In genomic region chr12:48999371-49000131, GRCh38 we compare ENCODE assay signal across 8 cellular contexts. TPM values are rescaled to one million over a fixed set of nuclear protein-coding genes. Genes with fewer than 3 reads are reported as not detected.
A peak's percentile ranks its signal among the peaks of the same experiment; 100 is the strongest.
DNase-seq lines count a peak whose midpoint lies in the region; ATAC-seq and TF ChIP-seq lines count a peak whose summit lies in the region.

Gene DDN, minus strand, starts transcription at chr12:48999375. Its CDS starts 88 bp downstream, at chr12:48999287.

- no peaks in the 10 kb centered on the region for H3K9me3 ChIP-seq in CD8-positive, alpha-beta memory T cell (ENCODE audit: low read length)
- H3K9me3 ChIP-seq in parathyroid adenoma (ENCODE audit: control insufficient read depth, low read length) = no peaks in the 10 kb centered on the region

- peak; percentile 36 to 69 (median 48) for DNase-seq in CD8-positive, alpha-beta memory T cell
- peak; percentile 98 for DNase-seq in NCI-H82 (lab: John Stamatoyannopoulos, UW)
- DNase-seq in activated naive CD4-positive, alpha-beta T cell treated with Interleukin-2 at 50 U/mL for 16 hours = peak; percentile 54
- DNase-seq in glomerular visceral epithelial cell (ENCODE audit: extremely low spot score) = peak; percentile 28
- DNase-seq in NCI-H226 = no peak
- no peak for DNase-seq in DMS153 (lab: John Stamatoyannopoulos, UW)

- no peak within 1 kb of the TSS for H3K27ac ChIP-seq in CD8-positive, alpha-beta memory T cell (ENCODE audit: low read depth, low read length)
- no peak within 1 kb of the TSS for H3K27ac ChIP-seq in parathyroid adenoma

- peak within 1 kb of the TSS; percentile 80 for H3K4me2 ChIP-seq in parathyroid adenoma (ENCODE audit: low read length)

- peak within 1 kb of the TSS; percentile 50 for H3K4me3 ChIP-seq in CD8-positive, alpha-beta memory T cell (ENCODE audit: low read length)
- H3K4me3 ChIP-seq in parathyroid adenoma (ENCODE audit: low read depth, low read length) = peak within 1 kb of the TSS; percentile 46

- POLR2A ChIA-PET in CD8-positive, alpha-beta memory T cell (lab: Charles Lee) = interaction anchor here (1.1 to 1.3 kb wide), 2 partner anchors 12 to 32 kb away, joined by 3 to 4 read pairs; no protein-coding TSS in a partner anchor

- H3K27me3 ChIP-seq in CD8-positive, alpha-beta memory T cell (ENCODE audit: insufficient read depth, low read length, poor library complexity, severe bottlenecking) = peaks cover 36% of the 10 kb centered on the region
- no peaks in the 10 kb centered on the region for H3K27me3 ChIP-seq in parathyroid adenoma (ENCODE audit: control insufficient read depth, insufficient read depth, low read length)

- H2AFZ ChIP-seq in parathyroid adenoma = peak within 1 kb of the TSS; percentile 63

- H3K9me3 Mint-ChIP-seq in CD8-positive, alpha-beta memory T cell = no peaks in the 10 kb centered on the region

- H3K27ac Mint-ChIP-seq in CD8-positive, alpha-beta memory T cell = peak within 1 kb of the TSS in 7 of 8 donors; percentile 56 to 86 (median 78)

- TF ChIP-seq CTCF in parathyroid adenoma (IDR thresholded peaks at IDR 0.05) = no peak

- peak within 1 kb of the TSS; percentile 74 to 82 (median 76) for H3K4me3 Mint-ChIP-seq in CD8-positive, alpha-beta memory T cell

- H3K36me3 ChIP-seq in CD8-positive, alpha-beta memory T cell (ENCODE audit: insufficient read depth, low read length) = peaks cover 25% of the 10 kb centered on the region
- H3K36me3 ChIP-seq in parathyroid adenoma (ENCODE audit: control insufficient read depth, insufficient read depth, low read length) = no peaks in the 10 kb centered on the region

- peaks cover 47 to 59% of the 10 kb centered on the region in 2 donors for H3K27me3 Mint-ChIP-seq in CD8-positive, alpha-beta memory T cell

- ATAC-seq in GM21737 (IDR thresholded peaks at IDR 0.05; ENCODE audit: unreplicated experiment) = peak; percentile 30

- no peak within 1 kb of the TSS for H3K9ac ChIP-seq in parathyroid adenoma

- CTCF ChIA-PET in CD8-positive, alpha-beta memory T cell (lab: Charles Lee) = interaction anchor here (1.4 to 15.2 kb wide), 7 partner anchors 15 to 147 kb away, joined by 3 to 237 read pairs (median 9); partner anchors contain the start of genes DDX23 and WNT1

- H3K36me3 Mint-ChIP-seq in CD8-positive, alpha-beta memory T cell = peaks cover 20 to 36% (median 34%) of the 10 kb centered on the region in 3 donors

- no peaks in the 10 kb centered on the region for H3K79me2 ChIP-seq in parathyroid adenoma

- peaks cover 36% of the 10 kb centered on the region for H3K4me1 ChIP-seq in CD8-positive, alpha-beta memory T cell (ENCODE audit: insufficient read depth, low read length)
- H3K4me1 ChIP-seq in parathyroid adenoma = peaks cover 8% of the 10 kb centered on the region

- H3K4me1 Mint-ChIP-seq in CD8-positive, alpha-beta memory T cell = peaks cover 33 to 51% (median 35%) of the 10 kb centered on the region in 3 donors

RNA-seq across cellular contexts. Expression of gene DDN, which starts in this region (rescaled TPM):
- total RNA-seq in CD8-positive, alpha-beta memory T cell = under 1 TPM; 0.33 to 0.39 TPM
- not detected for polyA plus RNA-seq in CD8-positive, alpha-beta memory T cell

Comparison
In these comparisons a context has a peak if more than half of its experiments do, and no peak if none do; other contexts are left out.
1. Peak in DNase-seq and H3K4me3 ChIP-seq in CD8-positive, alpha-beta memory T cell; RNA of the gene not detected or under 1 TPM.
2. DNase-seq: peak in NCI-H82 (single experiment), activated naive CD4-positive, alpha-beta T cell treated with Interleukin-2 at 50 U/mL for 16 hours (single experiment) and glomerular visceral epithelial cell (single experiment); none in NCI-H226 (single experiment) and DMS153 (single experiment).